3 cellular contexts compared by ENCODE assay signal in the genomic region with DNA sequence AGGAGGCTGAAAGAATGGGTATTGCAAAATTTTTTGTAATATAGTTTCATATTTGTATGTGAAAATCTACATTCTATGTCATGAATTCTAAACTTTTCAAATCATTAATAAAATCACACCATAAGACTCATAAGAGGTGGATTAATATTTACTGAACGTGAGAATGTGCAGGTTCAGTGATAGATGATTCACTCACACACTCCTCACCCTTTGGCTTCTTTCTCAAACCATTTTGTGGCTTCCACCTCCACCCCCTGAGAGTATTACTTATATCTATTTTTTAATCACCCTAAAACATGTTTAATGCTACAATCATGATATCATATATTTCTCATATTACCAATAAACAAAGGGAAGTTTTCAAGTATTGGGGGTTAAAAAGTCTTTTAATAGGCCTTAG.
"Had no signal": no experiment of that assay in that cellular context is flagged by ENCODE, and none has a peak within 500 bp of the region (broad histone marks: within the 10 kb centered on the region; RNA-seq: fewer than 3 reads in every experiment).

No MANE protein-coding gene starts in this region.

- H3K4me3 ChIP-seq: GM12878 had no signal

- ATAC-seq: GM12878 had no signal

- DNase-seq: GDM1, GF-D8 had no signal
